8 cellular contexts compared by ENCODE assay signal in the genomic region with DNA sequence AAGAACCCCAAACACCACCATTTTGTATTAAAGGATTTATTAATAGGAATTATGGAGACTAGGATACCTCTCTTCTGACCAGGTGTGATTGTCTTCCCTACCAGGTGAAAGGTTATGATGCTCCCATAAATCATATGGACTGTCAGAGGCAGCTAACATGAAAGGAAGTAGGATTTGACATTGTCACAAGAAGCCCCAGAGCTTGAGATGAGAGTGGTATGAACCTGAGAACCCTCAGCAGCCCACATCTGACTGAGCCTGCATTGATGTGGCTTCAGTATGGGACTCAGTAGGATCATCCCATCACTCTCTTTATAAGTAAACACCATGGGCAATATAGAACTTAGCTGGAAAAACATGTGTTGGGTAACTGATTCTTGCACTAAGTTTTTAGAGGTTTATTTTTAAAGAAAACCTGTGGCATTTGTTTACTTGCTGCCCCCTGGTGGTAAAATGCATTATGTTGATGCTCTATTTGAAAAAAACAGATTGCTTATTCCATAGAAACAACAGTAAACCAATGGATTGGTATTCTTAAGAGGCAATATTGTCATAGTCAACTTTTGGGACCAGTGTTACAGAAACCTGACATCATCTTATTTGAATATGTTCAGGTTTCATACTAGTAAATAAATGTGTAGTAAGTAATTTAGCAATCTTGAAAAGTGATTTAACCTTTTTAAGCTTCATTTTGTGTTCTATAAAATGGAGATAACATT. TPM values are rescaled to one million over a fixed set of nuclear protein-coding genes. Genes with fewer than 3 reads are reported as not detected.
DNase-seq lines count a peak whose midpoint lies in the region; ATAC-seq, FAIRE-seq and TF ChIP-seq lines count a peak whose summit lies in the region.

No MANE protein-coding gene starts in this region.

- H3K27ac ChIP-seq in A673 (ENCODE audit: low read depth, low read length, poor library complexity, severe bottlenecking), result no peak overlapping the region
- H3K27ac ChIP-seq in upper lobe of right lung, result no peak overlapping the region

- peak; percentile 55 for FAIRE-seq in islet of Langerhans (lab: Jason Lieb, UNC)

- H3K9me3 ChIP-seq in A673 (ENCODE audit: low read depth, low read length, poor library complexity, severe bottlenecking) (no peaks in the 10 kb centered on the region), upper lobe of right lung (no peaks in the 10 kb centered on the region)

- H3K4me1 ChIP-seq in A673 (ENCODE audit: insufficient read depth, low read length, poor library complexity, severe bottlenecking) (no peaks in the 10 kb centered on the region), upper lobe of right lung (no peaks in the 10 kb centered on the region)

- H3K36me3 ChIP-seq in A673 (ENCODE audit: insufficient read depth, low read length, poor library complexity, severe bottlenecking) (no peaks in the 10 kb centered on the region), upper lobe of right lung (peaks cover 37% of the 10 kb centered on the region)

- no peak overlapping the region for H3K4me3 Mint-ChIP-seq in activated T-helper 17 cell treated with anti-CD3 and anti-CD28 coated beads, Interleukin-2, amount 50 U/mL, for 72 hours
- no peak overlapping the region for H3K4me3 Mint-ChIP-seq in T-helper 2 cell treated with Interferon-gamma antibody and Interleukin-4, amounts not matched to agents 5 μg/mL and 100 μg/mL, for 36 hours

- H3K27ac Mint-ChIP-seq in activated T-helper 17 cell treated with anti-CD3 and anti-CD28 coated beads, Interleukin-2, amount 50 U/mL, for 72 hours, result no peak overlapping the region
- H3K27ac Mint-ChIP-seq in T-helper 2 cell treated with Interferon-gamma antibody and Interleukin-4, amounts not matched to agents 5 μg/mL and 100 μg/mL, for 36 hours, result no peak overlapping the region

- no peaks in the 10 kb centered on the region for H3K9me3 Mint-ChIP-seq in activated T-helper 17 cell treated with anti-CD3 and anti-CD28 coated beads, Interleukin-2, amount 50 U/mL, for 72 hours
- peaks cover 5% of the 10 kb centered on the region for H3K9me3 Mint-ChIP-seq in T-helper 2 cell treated with Interferon-gamma antibody and Interleukin-4, amounts not matched to agents 5 μg/mL and 100 μg/mL, for 36 hours

- peak; percentile 80 for ATAC-seq in activated T-helper 17 cell treated with anti-CD3 and anti-CD28 coated beads, Interleukin-2, amount 50 U/mL, for 72 hours (replicated peaks)
- ATAC-seq in upper lobe of right lung (peak; percentile 19), left ventricle myocardium superior (no peak)

- no TSS peak for BruUV-seq in A673 (replicated peaks; lab: Mats Ljungman, UMichigan)

- CTCF ChIA-PET in A673 (lab: Charles Lee), result interaction anchor here (0.7 kb wide), 1 partner anchor 91 kb away, joined by 4 read pairs; no protein-coding TSS in a partner anchor

- no peak overlapping the region for H3K4me3 ChIP-seq in A673 (ENCODE audit: low read depth, low read length, poor library complexity, severe bottlenecking)
- H3K4me3 ChIP-seq in upper lobe of right lung, result no peak overlapping the region

- POLR2A ChIA-PET in A673 (lab: Charles Lee; ENCODE audit: low non-redundant PET), result no interaction called here

- intact Hi-C loops in A673 (cut with micrococcal nuclease; ENCODE audit: unreplicated experiment) (loop anchor here (2.0 kb wide), 1 partner anchor 212 kb away; no protein-coding TSS in a partner anchor), upper lobe of right lung (cut with DNase I) (loop anchor here (10.0 kb wide), 1 partner anchor 218 kb away; no protein-coding TSS in a partner anchor), left ventricle myocardium superior (cut with micrococcal nuclease) (loop anchor here (2.0 kb wide), 1 partner anchor 212 kb away; no protein-coding TSS in a partner anchor)

- TF ChIP-seq CTCF in A673 (conservative IDR thresholded peaks at IDR 0.05; ENCODE audit: low read depth, low read length) (peak; percentile 74), upper lobe of right lung (IDR thresholded peaks at IDR 0.05) (peak; percentile 77)

- DNase-seq in A673 (ENCODE audit: low spot score) (peak; percentile 64), DMS114 treated with DMSO at 0.1 percent for 48 hours (lab: John Stamatoyannopoulos, UW; ENCODE audit: unreplicated experiment) (peak; percentile 20), NCI-H1694 (lab: John Stamatoyannopoulos, UW) (peak; percentile 56), upper lobe of right lung (no peak), left ventricle myocardium superior (no peak)
- no peak for DNase-seq in T-helper 2 cell treated with Interferon-gamma antibody and Interleukin-4, amounts not matched to agents 5 μg/mL and 100 μg/mL, for 36 hours (ENCODE audit: low spot score)

- peaks cover 3% of the 10 kb centered on the region for H3K4me1 Mint-ChIP-seq in activated T-helper 17 cell treated with anti-CD3 and anti-CD28 coated beads, Interleukin-2, amount 50 U/mL, for 72 hours
- peaks cover 8% of the 10 kb centered on the region for H3K4me1 Mint-ChIP-seq in T-helper 2 cell treated with Interferon-gamma antibody and Interleukin-4, amounts not matched to agents 5 μg/mL and 100 μg/mL, for 36 hours (ENCODE audit: low read depth)

- no peaks in the 10 kb centered on the region for H3K27me3 Mint-ChIP-seq in activated T-helper 17 cell treated with anti-CD3 and anti-CD28 coated beads, Interleukin-2, amount 50 U/mL, for 72 hours
- no peaks in the 10 kb centered on the region for H3K27me3 Mint-ChIP-seq in T-helper 2 cell treated with Interferon-gamma antibody and Interleukin-4, amounts not matched to agents 5 μg/mL and 100 μg/mL, for 36 hours (ENCODE audit: low read depth)

- no peaks in the 10 kb centered on the region for H3K27me3 ChIP-seq in A673 (replicated peaks; ENCODE audit: insufficient read depth, low read depth, low read length, poor library complexity)
- no peaks in the 10 kb centered on the region for H3K27me3 ChIP-seq in upper lobe of right lung

- peaks cover 56% of the 10 kb centered on the region for H3K36me3 Mint-ChIP-seq in activated T-helper 17 cell treated with anti-CD3 and anti-CD28 coated beads, Interleukin-2, amount 50 U/mL, for 72 hours (ENCODE audit: low read depth)
- peaks cover 42% of the 10 kb centered on the region for H3K36me3 Mint-ChIP-seq in T-helper 2 cell treated with Interferon-gamma antibody and Interleukin-4, amounts not matched to agents 5 μg/mL and 100 μg/mL, for 36 hours (ENCODE audit: low read depth)

RNA-seq across cellular contexts. Expression of a gene that starts 16.6 kb away (rescaled TPM):
- total RNA-seq in A673 (2021), result 307 and 310 TPM in 2 replicates
- 100 to 1,000 TPM; 289 to 427 TPM for total RNA-seq in activated T-helper 17 cell treated with anti-CD3 and anti-CD28 coated beads, Interleukin-2, amount 50 U/mL, for 72 hours
- total RNA-seq in upper lobe of right lung, result 70.2 TPM
- 92.5 TPM for total RNA-seq in left ventricle myocardium superior

RNA-seq across cellular contexts. Expression of a gene that starts 40.1 kb away (rescaled TPM):
- total RNA-seq in A673 (2021) (39.6 and 40.1 TPM in 2 replicates), upper lobe of right lung (28.1 TPM), left ventricle myocardium superior (29.5 TPM)
- total RNA-seq in activated T-helper 17 cell treated with anti-CD3 and anti-CD28 coated beads, Interleukin-2, amount 50 U/mL, for 72 hours, result 10 to 100 TPM; 25.0 to 31.5 TPM

Comparison
In these comparisons a context has a peak if more than half of its experiments do, and no peak if none do; other contexts are left out.
1. DNase-seq: peak in A673 (single experiment), DMS114 treated with DMSO at 0.1 percent for 48 hours (single experiment) and NCI-H1694 (single experiment); none in upper lobe of right lung (single experiment), T-helper 2 cell treated with Interferon-gamma antibody and Interleukin-4, amounts not matched to agents 5 μg/mL and 100 μg/mL, for 36 hours (single experiment) and left ventricle myocardium superior (single experiment).